8 cellular contexts compared by ENCODE assay signal in genomic region chr12:124568431-124569374, GRCh38. TPM values are rescaled to one million over a fixed set of nuclear protein-coding genes. Genes with fewer than 3 reads are reported as not detected.
DNase-seq lines count a peak whose midpoint lies in the region; ATAC-seq and TF ChIP-seq lines count a peak whose summit lies in the region.

No MANE protein-coding gene starts in this region.

- no peaks in the 10 kb centered on the region for H3K36me3 Mint-ChIP-seq in activated naive CD4-positive, alpha-beta T cell treated with anti-CD3 and anti-CD28 coated beads, Interleukin-2, amount 50 U/mL, for 72 hours

- in situ Hi-C loops in GM18951 (cut with MboI; ENCODE audit: low sequenced_read_pairs, unreplicated experiment) = loop anchor here (25.0 kb wide), 1 partner anchor 194 kb away; no protein-coding TSS in a partner anchor

- DNase-seq in CD1c-positive myeloid dendritic cell (ENCODE audit: extremely low spot score) (peak; percentile 94), NCI-H2107 treated with DMSO at 0.1 percent for 48 hours (lab: John Stamatoyannopoulos, UW; ENCODE audit: unreplicated experiment) (peak; percentile 73), Right ventricle myocardium inferior (ENCODE audit: missing footprints) (peak; percentile 84), occipital lobe (lab: John Stamatoyannopoulos, UW) (peak; percentile 70), NCI-H1105 treated with DMSO at 0.1 percent for 48 hours (lab: John Stamatoyannopoulos, UW) (no peak)
- no peak for DNase-seq in activated naive CD4-positive, alpha-beta T cell treated with anti-CD3 and anti-CD28 coated beads, Interleukin-2, amount 50 U/mL, for 72 hours (ENCODE audit: low spot score in 2 of 2)

- intact Hi-C loops in Right ventricle myocardium inferior (cut with DNase I) = loop anchor here (2.0 to 5.0 kb wide), 5 partner anchors 86 to 186 kb away; no protein-coding TSS in a partner anchor

- peak; percentile 2 to 13 for ATAC-seq in activated naive CD4-positive, alpha-beta T cell treated with anti-CD3 and anti-CD28 coated beads, Interleukin-2, amount 50 U/mL, for 72 hours
- ATAC-seq in Right ventricle myocardium inferior (peak; percentile 63), HG03139 (IDR thresholded peaks at IDR 0.05; ENCODE audit: unreplicated experiment) (no peak)

- peak overlapping the region; percentile 44 to 78 for H3K27ac Mint-ChIP-seq in activated naive CD4-positive, alpha-beta T cell treated with anti-CD3 and anti-CD28 coated beads, Interleukin-2, amount 50 U/mL, for 72 hours

- peak; percentile 35 for TF ChIP-seq POLR2A in GM18951 (IDR thresholded peaks at IDR 0.05; ENCODE audit: extremely low read depth, insufficient read depth, insufficient read length)

- no peaks in the 10 kb centered on the region for H3K9me3 Mint-ChIP-seq in activated naive CD4-positive, alpha-beta T cell treated with anti-CD3 and anti-CD28 coated beads, Interleukin-2, amount 50 U/mL, for 72 hours

RNA-seq across cellular contexts. Expression of gene NCOR2, which starts 1.3 kb away (rescaled TPM):
- total RNA-seq in activated naive CD4-positive, alpha-beta T cell treated with anti-CD3 and anti-CD28 coated beads, Interleukin-2, amount 50 U/mL, for 72 hours = 100 to 1,000 TPM in 1 of 2 donors, 10 to 100 TPM in 1; 66.8 to 125 TPM
- total RNA-seq in Right ventricle myocardium inferior (134 TPM), occipital lobe (12.8 TPM)

Comparison
In these comparisons a context has a peak if more than half of its experiments do, and no peak if none do; other contexts are left out.
1. DNase-seq: peak in CD1c-positive myeloid dendritic cell (single experiment), NCI-H2107 treated with DMSO at 0.1 percent for 48 hours (single experiment), Right ventricle myocardium inferior (single experiment) and occipital lobe (single experiment); none in activated naive CD4-positive, alpha-beta T cell treated with anti-CD3 and anti-CD28 coated beads, Interleukin-2, amount 50 U/mL, for 72 hours (0 of 2) and NCI-H1105 treated with DMSO at 0.1 percent for 48 hours (single experiment).